Comparison of ENCODE assay signal across 29 cellular contexts in the genomic region with DNA sequence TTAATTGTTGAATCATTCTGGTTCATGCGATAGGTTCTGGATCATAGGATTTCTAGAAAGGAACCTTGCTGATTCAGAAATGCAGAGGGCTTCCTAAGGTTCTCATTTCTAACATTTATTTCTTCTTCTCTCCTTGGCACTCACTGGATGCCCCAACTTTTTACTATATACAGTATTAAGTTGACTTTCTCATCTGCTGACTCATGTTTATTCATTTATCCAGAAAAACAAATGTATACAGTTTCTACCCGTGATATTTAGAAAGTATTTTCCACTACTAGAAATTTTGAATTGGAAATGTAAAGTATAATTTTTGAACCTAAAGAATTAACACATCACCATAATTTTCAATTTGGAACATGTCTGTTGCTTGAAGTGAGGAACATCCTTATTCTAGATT. TPM values are rescaled to one million over a fixed set of nuclear protein-coding genes. Genes with fewer than 3 reads are reported as not detected.
"Had no signal": no experiment of that assay in that cellular context is flagged by ENCODE, and none has a peak within 500 bp of the region (broad histone marks: within the 10 kb centered on the region; RNA-seq: fewer than 3 reads in every experiment).

No MANE protein-coding gene starts in this region.

- FAIRE-seq: islet of Langerhans, keratinocyte had no signal

- ATAC-seq: effector memory CD8-positive, alpha-beta T cell; esophagus mucosa; gastrocnemius medialis; heart right ventricle; left cardiac atrium; left lung; left ventricle myocardium superior; lower lobe of right lung had no signal

- DNase-seq: colonic mucosa; cortex of kidney; effector CD8-positive, alpha-beta T cell; effector memory CD8-positive, alpha-beta T cell; endodermal cell; erythroblast; esophagus squamous epithelium; foreskin fibroblast; foreskin melanocyte; gastrocnemius medialis; glutamatergic neuron; head of caudate nucleus; heart right ventricle; hippocampal formation; left cardiac atrium; left lung; left ventricle myocardium superior; lower lobe of right lung; mesenchymal stem cell; midbrain; naive B cell had no signal

- H3K27me3 ChIP-seq: colonic mucosa, esophagus squamous epithelium, gastrocnemius medialis, heart right ventricle, left lung had no signal

- H3K9me3 ChIP-seq: colonic mucosa, esophagus squamous epithelium, gastrocnemius medialis, heart right ventricle, left lung, lower lobe of right lung had no signal

- H3K27ac ChIP-seq: colonic mucosa, epithelial cell of prostate, esophagus squamous epithelium, gastrocnemius medialis, heart right ventricle, left lung, lower lobe of right lung had no signal

- H3K36me3 ChIP-seq: colonic mucosa, gastrocnemius medialis had no signal

- H3K4me3 ChIP-seq: colonic mucosa, esophagus squamous epithelium, gastrocnemius medialis, heart right ventricle, left lung, lower lobe of right lung had no signal

- H3K4me1 ChIP-seq: colonic mucosa, esophagus squamous epithelium, gastrocnemius medialis, heart right ventricle, left lung, lower lobe of right lung had no signal

RNA-seq across cellular contexts. Expression of gene OTX1, which starts 32.2 kb away (rescaled TPM):
- total RNA-seq: colonic mucosa, gastrocnemius medialis, glomerular endothelial cell, heart right ventricle, kidney epithelial cell, left cardiac atrium, left ventricle myocardium superior, lung microvascular endothelial cell, mononuclear cell had no signal
- polyA plus RNA-seq: heart right ventricle had no signal
